Comparison of ENCODE assay signal across 23 cellular contexts in the genomic region with DNA sequence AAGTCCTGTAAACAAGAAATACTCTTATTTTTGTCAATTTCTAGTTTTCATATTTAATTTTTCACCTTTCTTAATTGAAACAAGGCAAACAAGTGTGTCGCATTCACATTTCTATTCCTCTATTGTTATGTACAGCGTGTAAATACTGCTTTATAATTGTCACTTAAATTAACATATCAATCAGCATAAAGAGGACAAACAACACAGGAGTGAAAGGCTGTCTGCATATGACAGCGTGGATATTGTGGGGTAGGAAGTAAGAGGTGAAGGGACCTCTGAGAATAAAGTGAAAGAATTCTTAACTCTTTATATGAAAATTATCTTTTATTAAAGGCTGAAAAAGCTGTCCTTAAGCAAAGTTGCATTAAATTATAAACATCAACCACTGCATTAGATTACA.
"Had no signal": no experiment of that assay in that cellular context is flagged by ENCODE, and none has a peak within 500 bp of the region (broad histone marks: within the 10 kb centered on the region; RNA-seq: fewer than 3 reads in every experiment).

No MANE protein-coding gene starts in this region.

- H3K4me1 Mint-ChIP-seq: memory B cell, natural killer cell had no signal

- FAIRE-seq: kidney, pancreas, small intestine, urothelium cell line had no signal

- ATAC-seq: left cardiac atrium, lower lobe of right lung, natural killer cell, pancreas, right cardiac atrium had no signal

- H3K36me3 ChIP-seq: left ventricle myocardium inferior, lower lobe of right lung, pancreas, thyroid gland had no signal

- DNase-seq: effector memory CD4-positive, alpha-beta T cell; erythroblast; foreskin melanocyte; head of caudate nucleus; hippocampal formation; kidney; left cardiac atrium; left ventricle myocardium inferior; lower lobe of right lung; natural killer cell; occipital lobe; pancreas; right cardiac atrium; small intestine; stimulated activated CD4-positive, alpha-beta T cell treated with anti-CD3 and anti-CD28 coated beads, Interleukin-2, amount 100 ng/mL, for 48 hours; stimulated activated naive CD4-positive, alpha-beta T cell treated with Interleukin-2 at 50 U/mL for 16 hours; thyroid gland had no signal

- H3K27ac Mint-ChIP-seq: memory B cell, mesothelial cell of epicardium, natural killer cell, progenitor cell of endocrine pancreas, type B pancreatic cell had no signal

- H3K27me3 ChIP-seq: pancreas, thyroid gland had no signal

- H3K36me3 Mint-ChIP-seq: memory B cell, mesothelial cell of epicardium, natural killer cell, type B pancreatic cell had no signal

- H3K4me3 ChIP-seq: left ventricle myocardium inferior, lower lobe of right lung, pancreas, thyroid gland had no signal

- H3K9me3 ChIP-seq: left ventricle myocardium inferior, lower lobe of right lung, pancreas, thyroid gland had no signal

- H3K27me3 Mint-ChIP-seq: memory B cell, progenitor cell of endocrine pancreas had no signal

- H3K27ac ChIP-seq: left ventricle myocardium inferior, lower lobe of right lung, pancreas, thyroid gland had no signal

- H3K4me1 ChIP-seq: left ventricle myocardium inferior, lower lobe of right lung, pancreas, thyroid gland had no signal

- H3K9me3 Mint-ChIP-seq: mesothelial cell of epicardium, neural crest cell, type B pancreatic cell had no signal

- H3K4me3 Mint-ChIP-seq: memory B cell, mesothelial cell of epicardium, natural killer cell, neural crest cell, type B pancreatic cell had no signal
